1 cellular context compared by ENCODE assay signal in genomic region chr20:63534427-63534830, GRCh38.
TF ChIP-seq lines count a peak whose summit lies in the region.

No MANE protein-coding gene starts in this region.

TF ChIP-seq in GM23338, 12 proteins besides CTCF, POLR2A, EP300 and RAD21 (continued from another document):
- TF ChIP-seq ZNF462 (CRISPR knock-in tag; IDR thresholded peaks at IDR 0.05) (no peak), ZNF114 (CRISPR knock-in tag; IDR thresholded peaks at IDR 0.05) (no peak), STAT1 (IDR thresholded peaks at IDR 0.05; ENCODE audit: unreplicated experiment) (no peak), EZH2 (IDR thresholded peaks at IDR 0.05; ENCODE audit: low read depth, unreplicated experiment) (no peak), JUNB (IDR thresholded peaks at IDR 0.05; ENCODE audit: unreplicated experiment) (no peak), NANOG (IDR thresholded peaks at IDR 0.05; ENCODE audit: borderline replicate concordance) (no peak), REST (IDR thresholded peaks at IDR 0.05; ENCODE audit: unreplicated experiment) (no peak), ETS1 (IDR thresholded peaks at IDR 0.05) (no peak)
